ENCODE assay signal across 13 cellular contexts in genomic region chr10:104259456-104259855, GRCh38. TPM values are rescaled to one million over a fixed set of nuclear protein-coding genes. Genes with fewer than 3 reads are reported as not detected.
DNase-seq lines count a peak whose midpoint lies in the region; ATAC-seq and TF ChIP-seq lines count a peak whose summit lies in the region.
"Had no signal": no experiment of that assay in that cellular context is flagged by ENCODE, and none has a peak within 500 bp of the region (broad histone marks: within the 10 kb centered on the region; RNA-seq: fewer than 3 reads in every experiment).

No MANE protein-coding gene starts in this region.

- DNase-seq in T-helper 1 cell (no peak), esophagus muscularis mucosa (ENCODE audit: extremely low spot score) (no peak), psoas muscle (no peak), SKM-1 (lab: John Stamatoyannopoulos, UW; ENCODE audit: unreplicated experiment) (no peak), colonic mucosa (no peak), globus pallidus (ENCODE audit: low spot score) (no peak)
- no peak for DNase-seq in activated CD4-positive, alpha-beta memory T cell treated with anti-CD3 and anti-CD28 coated beads, Interleukin-2, amount 10 ng/mL, durations not matched to agents 7 days and 5 days
- DNase-seq: 8988T; activated B cell treated with CpG ODN at 0.5 μM for 24 hours; DMS79 treated with DMSO at 0.1 percent for 48 hours; effector CD8-positive, alpha-beta T cell; NCI-H226 had no signal

- TF ChIP-seq EP300 in esophagus muscularis mucosa (IDR thresholded peaks at IDR 0.05), result no peak

- H3K36me3 ChIP-seq in esophagus muscularis mucosa (peaks cover 35 to 71% (median 60%) of the 10 kb centered on the region in 4 donors), psoas muscle (ENCODE audit: insufficient read depth in 1 of 2, low read depth in 1 of 2) (peaks cover 13 to 74% of the 10 kb centered on the region in 2 donors), colonic mucosa (peaks cover 22% of the 10 kb centered on the region)

- peaks cover 57% of the 10 kb centered on the region for H3K4me1 Mint-ChIP-seq in T-helper 1 cell treated with Interleukin-12 subunit alpha and Interleukin-12 subunit beta and Interleukin-4 antibody, amounts not matched to agents 30 μg/mL and 1 μg/mL, for 36 hours (ENCODE audit: low read depth)
- H3K4me1 Mint-ChIP-seq in activated CD4-positive, alpha-beta memory T cell treated with anti-CD3 and anti-CD28 coated beads, Interleukin-2, amount 10 ng/mL, durations not matched to agents 7 days and 5 days, result peaks cover 72% of the 10 kb centered on the region

- no peaks in the 10 kb centered on the region for H3K9me3 Mint-ChIP-seq in T-helper 1 cell treated with Interleukin-12 subunit alpha and Interleukin-12 subunit beta and Interleukin-4 antibody, amounts not matched to agents 30 μg/mL and 1 μg/mL, for 36 hours
- no peaks in the 10 kb centered on the region for H3K9me3 Mint-ChIP-seq in activated CD4-positive, alpha-beta memory T cell treated with anti-CD3 and anti-CD28 coated beads, Interleukin-2, amount 10 ng/mL, durations not matched to agents 7 days and 5 days
- H3K9me3 Mint-ChIP-seq: activated B cell treated with CpG ODN at 0.5 μM for 24 hours had no signal

- CTCF ChIA-PET in activated CD4-positive, alpha-beta memory T cell treated with anti-CD3 and anti-CD28 coated beads, Interleukin-2, amount 10 ng/mL, durations not matched to agents 7 days and 5 days (lab: Charles Lee), result interaction anchor here (8.1 kb wide), 1 partner anchor 14 kb away, joined by 61 read pairs; no protein-coding TSS in a partner anchor

- H3K27ac ChIP-seq in esophagus muscularis mucosa (replicated peaks in 1 of 4) (peak overlapping the region; percentile 53 to 82 (median 73)), psoas muscle (peak overlapping the region; percentile 99), colonic mucosa (no peak overlapping the region)

- H3K4me3 ChIP-seq in esophagus muscularis mucosa (no peak overlapping the region), psoas muscle (no peak overlapping the region), colonic mucosa (no peak overlapping the region)

- H3K4me1 ChIP-seq in esophagus muscularis mucosa (peaks cover 61 to 79% (median 67%) of the 10 kb centered on the region in 4 donors), psoas muscle (peaks cover 40% of the 10 kb centered on the region), colonic mucosa (peaks cover under 1% of the 10 kb centered on the region)

- H3K27me3 ChIP-seq in esophagus muscularis mucosa (no peaks in the 10 kb centered on the region), psoas muscle (ENCODE audit: insufficient read depth in 3 of 3, low read length in 2 of 3) (no peaks in the 10 kb centered on the region), colonic mucosa (no peaks in the 10 kb centered on the region)

- intact Hi-C loops in esophagus muscularis mucosa (cut with DNase I) (no loop called here), psoas muscle (cut with DNase I) (loop anchor here in 1 of 2 donors (10.0 kb wide), 1 partner anchor 135 kb away; the partner anchor contains the start of gene SFR1), colonic mucosa (cut with DNase I) (no loop called here)

- no peak overlapping the region for H3K4me3 Mint-ChIP-seq in T-helper 1 cell treated with Interleukin-12 subunit alpha and Interleukin-12 subunit beta and Interleukin-4 antibody, amounts not matched to agents 30 μg/mL and 1 μg/mL, for 36 hours
- H3K4me3 Mint-ChIP-seq in activated CD4-positive, alpha-beta memory T cell treated with anti-CD3 and anti-CD28 coated beads, Interleukin-2, amount 10 ng/mL, durations not matched to agents 7 days and 5 days, result no peak overlapping the region
- H3K4me3 Mint-ChIP-seq: activated B cell treated with CpG ODN at 0.5 μM for 24 hours had no signal

- H3K27ac Mint-ChIP-seq in T-helper 1 cell treated with Interleukin-12 subunit alpha and Interleukin-12 subunit beta and Interleukin-4 antibody, amounts not matched to agents 30 μg/mL and 1 μg/mL, for 36 hours, result peak overlapping the region; percentile 81
- peak overlapping the region; percentile 74 for H3K27ac Mint-ChIP-seq in activated CD4-positive, alpha-beta memory T cell treated with anti-CD3 and anti-CD28 coated beads, Interleukin-2, amount 10 ng/mL, durations not matched to agents 7 days and 5 days

- H3K36me3 Mint-ChIP-seq in T-helper 1 cell treated with Interleukin-12 subunit alpha and Interleukin-12 subunit beta and Interleukin-4 antibody, amounts not matched to agents 30 μg/mL and 1 μg/mL, for 36 hours (ENCODE audit: low read depth), result peaks cover 54% of the 10 kb centered on the region
- peaks cover 72% of the 10 kb centered on the region for H3K36me3 Mint-ChIP-seq in activated CD4-positive, alpha-beta memory T cell treated with anti-CD3 and anti-CD28 coated beads, Interleukin-2, amount 10 ng/mL, durations not matched to agents 7 days and 5 days (ENCODE audit: low read depth)

- TF ChIP-seq CTCF in esophagus muscularis mucosa (IDR thresholded peaks at IDR 0.05) (no peak), psoas muscle (IDR thresholded peaks at IDR 0.05) (no peak), colonic mucosa (IDR thresholded peaks at IDR 0.05) (no peak)

- no peak overlapping the region for H3K9ac ChIP-seq in colonic mucosa (ENCODE audit: low read depth in 2 of 2, low read length in 2 of 2)

- H3K9me3 ChIP-seq in esophagus muscularis mucosa (no peaks in the 10 kb centered on the region), psoas muscle (no peaks in the 10 kb centered on the region), colonic mucosa (no peaks in the 10 kb centered on the region)

- POLR2A ChIA-PET in activated CD4-positive, alpha-beta memory T cell treated with anti-CD3 and anti-CD28 coated beads, Interleukin-2, amount 10 ng/mL, durations not matched to agents 7 days and 5 days (lab: Charles Lee), result interaction anchor here (1.2 to 2.4 kb wide), 2 partner anchors 10 to 12 kb away, joined by 3 to 10 read pairs; partner anchors contain the start of gene GSTO2

- WGBS in esophagus muscularis mucosa, result 91% methylated on average over 3 of the region's 3 CpGs
- WGBS in psoas muscle, 3 donors, result 84 to 94% (median 87%) methylated on average over 3 of the region's 3 CpGs

- no peaks in the 10 kb centered on the region for H3K27me3 Mint-ChIP-seq in T-helper 1 cell treated with Interleukin-12 subunit alpha and Interleukin-12 subunit beta and Interleukin-4 antibody, amounts not matched to agents 30 μg/mL and 1 μg/mL, for 36 hours (ENCODE audit: low read depth)
- H3K27me3 Mint-ChIP-seq in activated CD4-positive, alpha-beta memory T cell treated with anti-CD3 and anti-CD28 coated beads, Interleukin-2, amount 10 ng/mL, durations not matched to agents 7 days and 5 days, result no peaks in the 10 kb centered on the region
- H3K27me3 Mint-ChIP-seq: activated B cell treated with CpG ODN at 0.5 μM for 24 hours had no signal

- ATAC-seq in psoas muscle, result no peak

- no peak for TF ChIP-seq POLR2A in esophagus muscularis mucosa (IDR thresholded peaks at IDR 0.05; ENCODE audit: low read depth)

RNA-seq across cellular contexts. Expression of gene GSTO1, which starts 4.8 kb away (rescaled TPM):
- total RNA-seq in activated CD4-positive, alpha-beta memory T cell treated with anti-CD3 and anti-CD28 coated beads, Interleukin-2, amount 10 ng/mL, durations not matched to agents 7 days and 5 days, result 100 to 1,000 TPM; 139 to 142 TPM
- total RNA-seq in esophagus muscularis mucosa, result 100 to 1,000 TPM; 123 to 172 (median 152) TPM
- total RNA-seq in psoas muscle, result 100 to 1,000 TPM in 3 of 4 donors, 10 to 100 TPM in 1; 95.9 to 222 (median 114) TPM
- 100 to 1,000 TPM in 2 of 3 donors, 10 to 100 TPM in 1; 73.7 to 742 (median 120) TPM for polyA plus RNA-seq in psoas muscle
- 10 to 100 TPM; 89.9 to 98.0 TPM for total RNA-seq in colonic mucosa

RNA-seq across cellular contexts. Expression of gene GSTO2, which starts 9.5 kb away (rescaled TPM):
- total RNA-seq in activated CD4-positive, alpha-beta memory T cell treated with anti-CD3 and anti-CD28 coated beads, Interleukin-2, amount 10 ng/mL, durations not matched to agents 7 days and 5 days, result 1 to 10 TPM in 1 of 2 experiments, under 1 TPM in 1; 0.88 to 1.8 TPM
- total RNA-seq in esophagus muscularis mucosa (under 1 TPM; 0.42 to 0.99 (median 0.63) TPM), psoas muscle (1 to 10 TPM; 1.2 to 3.3 (median 2.0) TPM), colonic mucosa (10 to 100 TPM; 12.8 to 18.9 TPM)
- 1 to 10 TPM in 2 of 3 donors, under 1 TPM in 1; 0.23 to 4.6 (median 1.1) TPM for polyA plus RNA-seq in psoas muscle

RNA-seq across cellular contexts. Expression of gene CFAP43, which starts 27.3 kb away (rescaled TPM):
- total RNA-seq in activated CD4-positive, alpha-beta memory T cell treated with anti-CD3 and anti-CD28 coated beads, Interleukin-2, amount 10 ng/mL, durations not matched to agents 7 days and 5 days, result under 1 TPM; 0.18 to 0.25 TPM
- total RNA-seq in esophagus muscularis mucosa, result under 1 TPM in 2 of 4 donors, not detected in 2; 0.17 to 0.33 TPM
- total RNA-seq in psoas muscle, result under 1 TPM in 1 of 4 donors, not detected in 3; 0.04 TPM
- under 1 TPM in 2 of 3 donors, not detected in 1; 0.11 to 0.44 TPM for polyA plus RNA-seq in psoas muscle
- under 1 TPM; 0.16 to 0.49 TPM for total RNA-seq in colonic mucosa
- total RNA-seq: activated B cell treated with CpG ODN at 0.5 μM for 24 hours had no signal
